In the genomic region with DNA sequence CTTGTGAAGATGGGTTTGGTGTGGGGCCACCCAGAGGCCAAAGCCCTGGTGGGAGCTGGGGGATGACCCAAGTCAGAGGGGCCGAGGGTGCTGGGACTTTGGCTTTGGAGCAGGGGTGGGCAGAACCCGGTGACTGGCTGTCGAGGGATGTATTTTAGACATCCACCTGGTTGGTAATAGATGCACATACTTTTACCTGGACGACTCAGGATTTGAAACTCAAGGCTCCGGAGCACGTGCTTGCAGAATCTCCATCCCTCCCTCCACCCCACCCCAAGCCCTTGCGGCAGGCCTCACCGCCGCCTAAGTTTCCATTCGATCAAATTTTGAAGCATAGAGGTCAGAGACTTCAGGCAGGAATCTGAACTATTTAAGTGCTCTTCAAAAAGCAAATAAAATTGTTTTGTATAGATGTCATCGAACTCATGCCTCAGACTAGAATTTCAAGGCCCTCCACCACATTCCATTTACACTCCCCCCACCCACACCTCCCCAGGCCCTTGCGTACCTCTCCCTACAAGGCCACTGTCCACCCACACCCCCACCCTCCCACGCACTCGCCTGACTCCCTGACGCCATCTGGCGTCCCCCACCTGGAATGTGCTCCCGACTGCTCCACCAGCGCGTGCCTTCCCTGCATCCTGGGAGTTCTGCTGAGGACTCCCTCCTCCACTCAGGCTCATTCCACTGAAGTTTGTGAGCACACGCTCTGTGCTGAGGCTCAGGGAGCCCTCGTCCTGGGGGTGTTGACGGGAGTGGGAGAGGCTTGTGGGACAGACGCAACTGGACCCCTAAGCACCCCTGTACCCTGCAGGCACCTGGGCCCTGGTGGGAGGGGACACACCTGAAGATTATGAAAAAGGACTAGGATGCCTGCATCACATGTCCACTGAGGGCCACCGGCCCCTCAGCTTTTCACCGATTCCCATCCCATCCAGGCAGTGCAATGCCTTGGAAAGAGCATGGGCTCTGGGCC, we compare ENCODE assay signal across 9 cellular contexts. TPM values are rescaled to one million over a fixed set of nuclear protein-coding genes. Genes with fewer than 3 reads are reported as not detected.
DNase-seq lines count a peak whose midpoint lies in the region; ATAC-seq, FAIRE-seq and TF ChIP-seq lines count a peak whose summit lies in the region.
"Had no signal": no experiment of that assay in that cellular context is flagged by ENCODE, and none has a peak within 500 bp of the region (broad histone marks: within the 10 kb centered on the region; RNA-seq: fewer than 3 reads in every experiment).

No MANE protein-coding gene starts in this region.

- H3K4me1 ChIP-seq in breast epithelium (peaks cover 0 to 21% of the 10 kb centered on the region in 2 donors), suprapubic skin (peaks cover 86% of the 10 kb centered on the region)

- DNase-seq in AG04449 (ENCODE audit: low read depth, low spot score) = peak; percentile 99
- DNase-seq in HTR-8/SVneo (ENCODE audit: insufficient read length, low spot score) = peak; percentile 86
- peak in 1 of 2 donors; percentile 45 for DNase-seq in breast epithelium (ENCODE audit: low spot score in 2 of 2)
- peak; percentile 66 to 78 for DNase-seq in left colon
- no peak for DNase-seq in suprapubic skin (ENCODE audit: low spot score in 2 of 2)
- DNase-seq in putamen (ENCODE audit: low spot score) = no peak
- no peak for DNase-seq in activated CD4-positive, alpha-beta T cell treated with anti-CD3 and anti-CD28 coated beads for 4 hours
- DNase-seq: activated naive CD8-positive, alpha-beta T cell treated with anti-CD3 and anti-CD28 coated beads, Interleukin-2, amount 10 ng/mL, durations not matched to agents 7 days and 5 days had no signal

- intact Hi-C loops in breast epithelium (cut with DNase I; ENCODE audit: low total_unique reads) = loop anchor here (10.0 kb wide), 1 partner anchor 128 kb away; a partner anchor contains a TSS
- intact Hi-C loops in left colon (cut with DNase I, micrococcal nuclease) = loop anchor here in 1 of 2 donors (10.0 kb wide), 1 partner anchor 48 kb away; no protein-coding TSS in a partner anchor

- peak; percentile 86 for TF ChIP-seq CTCF in AG04449 (IDR thresholded peaks at IDR 0.05; ENCODE audit: insufficient read depth, low read length, missing control alignments)
- TF ChIP-seq CTCF in breast epithelium (IDR thresholded peaks at IDR 0.05) = peak in 1 of 3 donors; percentile 13
- peak; percentile 4 to 21 for TF ChIP-seq CTCF in suprapubic skin (IDR thresholded peaks at IDR 0.05)

- H3K36me3 ChIP-seq in breast epithelium (no peaks in the 10 kb centered on the region), suprapubic skin (no peaks in the 10 kb centered on the region)

- FAIRE-seq in HTR-8/SVneo (lab: Jason Lieb, UNC) = peak; percentile 97

- H3K27me3 ChIP-seq in breast epithelium (no peaks in the 10 kb centered on the region), suprapubic skin (no peaks in the 10 kb centered on the region)

- ATAC-seq in left colon = no peak
- no peak for ATAC-seq in activated CD4-positive, CD25-positive, alpha-beta regulatory T cell treated with anti-CD3 and anti-CD28 coated beads, Interleukin-2, amount 50 U/mL, for 24 hours

- peak overlapping the region; percentile 92 to 98 for H3K27ac ChIP-seq in breast epithelium
- peak overlapping the region; percentile 94 for H3K27ac ChIP-seq in suprapubic skin

- TF ChIP-seq EP300 in suprapubic skin (IDR thresholded peaks at IDR 0.05) = peak; percentile 92

- H3K9me3 ChIP-seq in breast epithelium (no peaks in the 10 kb centered on the region), suprapubic skin (no peaks in the 10 kb centered on the region)

- WGBS in suprapubic skin = 73% methylated on average over 25 of the region's 25 CpGs

- H3K4me3 ChIP-seq in AG04449 (ENCODE audit: low read depth, low read length) = no peak overlapping the region
- H3K4me3 ChIP-seq in breast epithelium = no peak overlapping the region
- no peak overlapping the region for H3K4me3 ChIP-seq in suprapubic skin

- CTCF ChIA-PET in AG04449 (lab: Yijun Ruan, JAX) = interaction anchor here (0.9 to 10.6 kb wide), 8 partner anchors 29 to 189 kb away, joined by 3 to 88 read pairs (median 4); a partner anchor contains a TSS

- TF ChIP-seq POLR2A in breast epithelium (IDR thresholded peaks at IDR 0.05) (no peak), suprapubic skin (IDR thresholded peaks at IDR 0.05) (no peak)

- POLR2A ChIA-PET in AG04449 (lab: Yijun Ruan, JAX) = interaction anchor here (1.1 to 6.4 kb wide), 4 partner anchors 30 to 135 kb away, joined by 3 to 117 read pairs (median 32); a partner anchor contains a TSS

RNA-seq across cellular contexts. Expression of a gene that starts 56.4 kb away (rescaled TPM):
- 10 to 100 TPM; 21.4 to 34.1 (median 22.0) TPM for total RNA-seq in breast epithelium
- 10 to 100 TPM; 19.1 to 25.4 TPM for total RNA-seq in left colon
- 10 to 100 TPM; 14.2 to 30.7 (median 21.9) TPM for total RNA-seq in suprapubic skin

Comparison
In these comparisons a context has a peak if more than half of its experiments do, and no peak if none do; other contexts are left out.
1. DNase-seq: peak in AG04449 (single experiment), HTR-8/SVneo (single experiment) and left colon (2 of 2); none in suprapubic skin (0 of 2), putamen (single experiment) and activated CD4-positive, alpha-beta T cell treated with anti-CD3 and anti-CD28 coated beads for 4 hours (0 of 2).